ENCODE assay signal across 9 cellular contexts in genomic region chr4:37244583-37245390, GRCh38. TPM values are rescaled to one million over a fixed set of nuclear protein-coding genes. Genes with fewer than 3 reads are reported as not detected.
A peak's percentile ranks its signal among the peaks of the same experiment; 100 is the strongest.
DNase-seq lines count a peak whose midpoint lies in the region; ATAC-seq and TF ChIP-seq lines count a peak whose summit lies in the region.
"Had no signal": no experiment of that assay in that cellular context is flagged by ENCODE, and none has a peak within 500 bp of the region (broad histone marks: within the 10 kb centered on the region; RNA-seq: fewer than 3 reads in every experiment).

A gene with protein sequence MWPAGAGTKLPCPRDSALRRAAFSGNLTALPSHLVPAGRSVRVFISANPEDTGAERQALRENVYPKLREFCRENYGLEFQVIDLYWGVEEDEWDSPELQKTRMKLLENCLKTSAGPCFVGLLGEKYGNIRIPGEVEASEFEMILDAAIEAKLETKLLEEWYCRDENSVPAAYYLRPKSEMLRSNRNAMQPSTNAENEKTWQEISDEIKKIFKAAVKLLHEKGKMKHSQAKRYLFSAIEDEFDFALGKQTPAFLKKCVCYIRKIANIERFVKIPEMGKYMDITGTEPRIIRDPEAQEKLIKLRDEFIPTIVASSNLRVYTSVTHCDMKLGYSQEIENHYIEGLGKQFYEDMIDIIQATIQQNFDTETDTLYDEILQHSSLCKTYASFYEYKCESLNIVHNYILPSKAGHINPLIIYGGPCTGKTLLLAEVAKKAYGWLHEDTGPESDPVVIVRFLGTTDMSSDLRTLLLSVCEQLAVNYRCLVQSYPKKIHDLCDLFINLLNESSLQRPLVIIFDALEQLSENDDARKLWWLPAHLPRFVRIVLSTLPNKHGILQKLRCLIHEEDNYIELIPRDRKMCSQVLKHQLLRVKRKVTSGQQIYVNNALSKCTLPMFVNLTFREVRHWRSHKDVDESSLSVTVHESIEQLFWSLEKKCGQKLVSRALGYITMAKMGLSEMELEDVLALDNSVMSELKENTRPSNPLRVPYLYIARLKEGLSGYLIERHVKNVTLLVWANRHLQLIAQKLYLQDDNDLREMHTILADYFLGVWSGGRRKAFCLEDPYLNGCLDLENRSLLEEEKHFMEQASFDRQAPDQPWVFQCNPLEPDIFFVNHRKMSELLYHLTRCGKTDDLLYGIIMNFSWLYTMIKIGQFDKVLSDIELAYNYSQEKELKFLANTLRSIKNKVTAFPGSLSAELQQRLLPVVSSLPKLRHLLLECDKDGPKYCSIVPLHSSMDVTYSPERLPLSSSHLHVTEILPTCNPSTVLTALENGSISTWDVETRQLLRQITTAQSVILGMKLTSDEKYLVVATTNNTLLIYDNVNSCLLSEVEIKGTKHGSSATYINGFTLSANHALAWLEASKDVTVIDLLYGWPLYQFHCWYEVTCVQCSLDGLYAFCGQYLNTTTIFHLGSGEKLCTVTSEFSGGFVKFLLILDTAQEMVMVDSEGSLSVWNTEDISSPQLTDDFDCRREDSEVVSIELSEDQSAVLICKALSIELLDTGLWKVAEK (N-terminal part only) (plus strand): TSS chr4:37244743. CDS start chr4:37245068, 325 bp downstream.

- TF ChIP-seq CTCF in right atrium auricular region (IDR thresholded peaks at IDR 0.05), result no peak
- TF ChIP-seq CTCF in dorsolateral prefrontal cortex (IDR thresholded peaks at IDR 0.05 in 54 of 56, conservative IDR thresholded peaks at IDR 0.05 in 2 of 56; ENCODE audit: low read depth in 1 of 56, partially characterized antibody in 56 of 56), result peak in 2 of 56 donors; percentile 7 to 9
- TF ChIP-seq CTCF in lower lobe of right lung (IDR thresholded peaks at IDR 0.05), result no peak
- TF ChIP-seq CTCF in vagina (IDR thresholded peaks at IDR 0.05), result no peak

- DNase-seq in Right ventricle myocardium inferior (ENCODE audit: missing footprints) (peak; percentile 64), right atrium auricular region (ENCODE audit: low spot score) (no peak), dorsolateral prefrontal cortex (peak in 4 of 10 donors; percentile 17 to 58 (median 38)), lower lobe of right lung (peak; percentile 46), ureter (ENCODE audit: low spot score) (peak; percentile 41), vagina (ENCODE audit: extremely low spot score in 2 of 2) (no peak)
- DNase-seq: NCI-H1436 had no signal

- no peaks in the 10 kb centered on the region for H3K36me3 ChIP-seq in right atrium auricular region
- H3K36me3 ChIP-seq in lower lobe of right lung, result no peaks in the 10 kb centered on the region
- no peaks in the 10 kb centered on the region for H3K36me3 ChIP-seq in vagina

- H3K4me3 ChIP-seq in right atrium auricular region (peak within 1 kb of the TSS in 1 of 2 donors; percentile 27), dorsolateral prefrontal cortex (peak within 1 kb of the TSS; percentile 17 to 72 (median 57)), lower lobe of right lung (peak within 1 kb of the TSS; percentile 21), vagina (peak within 1 kb of the TSS in 1 of 2 donors; percentile 18)

- intact Hi-C loops in Right ventricle myocardium inferior (cut with DNase I), result no loop called here
- intact Hi-C loops in dorsolateral prefrontal cortex (cut with DNase I), result loop anchor here (5.0 to 10.0 kb wide), 2 partner anchors 138 to 140 kb away; no protein-coding TSS in a partner anchor
- intact Hi-C loops in lower lobe of right lung (cut with DNase I), result no loop called here
- intact Hi-C loops in vagina (cut with DNase I), result no loop called here

- ATAC-seq in Right ventricle myocardium inferior (no peak), lower lobe of right lung (peak in 1 of 2 donors; percentile 44), GM21528 (IDR thresholded peaks at IDR 0.05; ENCODE audit: low FRiP score, unreplicated experiment) (no peak), GM18520 (IDR thresholded peaks at IDR 0.05; ENCODE audit: unreplicated experiment) (no peak)

- peaks cover 0 to 11% of the 10 kb centered on the region in 2 donors for H3K27me3 ChIP-seq in right atrium auricular region
- peaks cover 0 to 49% (median 30%) of the 10 kb centered on the region in 45 donors for H3K27me3 ChIP-seq in dorsolateral prefrontal cortex
- H3K27me3 ChIP-seq in lower lobe of right lung (ENCODE audit: low read depth), result peaks cover 53% of the 10 kb centered on the region
- no peaks in the 10 kb centered on the region for H3K27me3 ChIP-seq in vagina

- no peak for TF ChIP-seq POLR2A in vagina (IDR thresholded peaks at IDR 0.05)

- H3K9me3 ChIP-seq in right atrium auricular region, result no peaks in the 10 kb centered on the region
- no peaks in the 10 kb centered on the region for H3K9me3 ChIP-seq in lower lobe of right lung
- no peaks in the 10 kb centered on the region for H3K9me3 ChIP-seq in vagina

- H3K27ac ChIP-seq in right atrium auricular region, result no peak within 1 kb of the TSS
- H3K27ac ChIP-seq in dorsolateral prefrontal cortex, result peak within 1 kb of the TSS in 53 of 59 donors; percentile 9 to 88 (median 71)
- H3K27ac ChIP-seq in lower lobe of right lung, result no peak within 1 kb of the TSS
- H3K27ac ChIP-seq in vagina, result no peak within 1 kb of the TSS

- peaks cover 0 to 17% of the 10 kb centered on the region in 2 donors for H3K4me1 ChIP-seq in right atrium auricular region
- peaks cover 17% of the 10 kb centered on the region for H3K4me1 ChIP-seq in lower lobe of right lung
- peaks cover 6% of the 10 kb centered on the region for H3K4me1 ChIP-seq in vagina

RNA-seq across cellular contexts. Expression of the gene that starts here (rescaled TPM):
- total RNA-seq in Right ventricle myocardium inferior (0.08 TPM), right atrium auricular region (under 1 TPM; 0.07 to 0.08 TPM), dorsolateral prefrontal cortex (10 to 100 TPM in 53 of 120 experiments, 1 to 10 TPM in 67; 2.5 to 17.7 (median 9.6) TPM), lower lobe of right lung (not detected), ureter (0.36 TPM), vagina (0.49 TPM)

Comparison
In these comparisons a context has a peak if more than half of its experiments do, and no peak if none do; other contexts are left out.
1. Peak in DNase-seq in Right ventricle myocardium inferior; RNA of the gene not detected or under 1 TPM.
2. Peak in DNase-seq and H3K4me3 ChIP-seq in lower lobe of right lung; RNA of the gene not detected or under 1 TPM.
3. Peak in DNase-seq in ureter; RNA of the gene not detected or under 1 TPM.
4. H3K27ac ChIP-seq: peak in dorsolateral prefrontal cortex (53 of 59); none in right atrium auricular region (0 of 2), lower lobe of right lung (single experiment) and vagina (single experiment).
5. intact Hi-C loops: an anchor here in dorsolateral prefrontal cortex (5.0 to 10.0 kb wide); none called in Right ventricle myocardium inferior, lower lobe of right lung and vagina.